In the genomic region with DNA sequence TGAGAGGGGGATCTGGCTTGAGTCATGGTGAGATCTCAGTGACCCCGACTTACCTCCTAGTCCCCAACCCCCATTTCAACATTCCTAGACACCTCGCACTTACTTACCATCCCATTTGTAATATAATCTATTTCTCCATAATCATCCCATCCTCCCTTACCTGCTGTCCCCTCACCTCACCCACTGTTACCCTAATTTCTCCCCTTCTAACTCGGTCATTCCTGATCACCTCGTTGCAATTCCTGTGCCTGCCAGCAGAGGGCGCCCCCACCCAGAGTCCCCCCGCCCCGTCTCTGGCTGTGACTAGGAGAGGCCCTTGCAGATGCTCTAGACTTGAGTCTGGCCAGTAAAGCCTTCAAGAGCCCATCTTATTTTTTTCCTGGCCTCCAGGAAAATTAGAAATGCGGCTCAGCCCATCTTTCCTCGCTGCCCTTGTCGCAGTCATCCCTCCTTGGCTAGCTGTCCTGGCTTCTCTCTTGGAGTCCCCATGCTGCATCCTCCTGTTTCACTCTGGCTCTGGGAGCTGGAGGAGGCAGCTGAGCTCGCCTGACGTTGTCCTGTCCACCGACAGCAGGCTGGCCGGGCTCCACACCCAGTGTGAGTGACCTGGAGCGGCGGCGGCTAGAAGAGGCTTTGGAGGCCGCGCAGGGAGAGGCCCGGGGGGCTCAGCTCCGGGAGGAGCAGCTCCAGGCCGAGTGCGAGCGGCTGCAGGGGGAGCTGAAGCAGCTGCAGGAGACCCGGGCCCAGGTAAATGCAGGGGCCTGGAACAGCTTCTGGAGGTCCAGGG, we compare ENCODE assay signal across 8 cellular contexts. TPM values are rescaled to one million over a fixed set of nuclear protein-coding genes. Genes with fewer than 3 reads are reported as not detected.
DNase-seq lines count a peak whose midpoint lies in the region; ATAC-seq and TF ChIP-seq lines count a peak whose summit lies in the region.

No MANE protein-coding gene starts in this region.

- peak overlapping the region; percentile 59 to 85 for H3K4me3 Mint-ChIP-seq in effector memory CD8-positive, alpha-beta T cell
- H3K4me3 Mint-ChIP-seq in stimulated activated naive B cell treated with anti-CD40 and anti-IgM and Interleukin-4, amounts not matched to agents 10 μg/mL and 1 μg/mL and 100 μg/mL, for 72 hours: no peak overlapping the region

- H3K27ac Mint-ChIP-seq in effector memory CD8-positive, alpha-beta T cell: peak overlapping the region; percentile 76 to 88
- no peak overlapping the region for H3K27ac Mint-ChIP-seq in stimulated activated naive B cell treated with anti-CD40 and anti-IgM and Interleukin-4, amounts not matched to agents 10 μg/mL and 1 μg/mL and 100 μg/mL, for 72 hours

- no peak overlapping the region for H3K4me3 ChIP-seq in GM12875 (ENCODE audit: low read depth, low read length)

- TF ChIP-seq CTCF in GM12875 (IDR thresholded peaks at IDR 0.05; ENCODE audit: borderline replicate concordance, insufficient read depth, low read depth, low read length): peak; percentile 87

- H3K4me1 Mint-ChIP-seq in effector memory CD8-positive, alpha-beta T cell (ENCODE audit: low read depth in 2 of 2): peaks cover 71 to 73% of the 10 kb centered on the region in 2 donors
- H3K4me1 Mint-ChIP-seq in stimulated activated naive B cell treated with anti-CD40 and anti-IgM and Interleukin-4, amounts not matched to agents 10 μg/mL and 1 μg/mL and 100 μg/mL, for 72 hours: peaks cover 46 to 56% of the 10 kb centered on the region in 2 donors

- H3K27me3 Mint-ChIP-seq in effector memory CD8-positive, alpha-beta T cell: no peaks in the 10 kb centered on the region
- H3K27me3 Mint-ChIP-seq in stimulated activated naive B cell treated with anti-CD40 and anti-IgM and Interleukin-4, amounts not matched to agents 10 μg/mL and 1 μg/mL and 100 μg/mL, for 72 hours: no peaks in the 10 kb centered on the region

- H3K36me3 Mint-ChIP-seq in effector memory CD8-positive, alpha-beta T cell (ENCODE audit: insufficient read depth): peaks cover 61% of the 10 kb centered on the region
- no peaks in the 10 kb centered on the region for H3K36me3 Mint-ChIP-seq in stimulated activated naive B cell treated with anti-CD40 and anti-IgM and Interleukin-4, amounts not matched to agents 10 μg/mL and 1 μg/mL and 100 μg/mL, for 72 hours

- ATAC-seq in effector memory CD8-positive, alpha-beta T cell (replicated peaks): peak; percentile 31
- ATAC-seq in stimulated activated naive B cell treated with anti-CD40 and anti-IgM and Interleukin-4, amounts not matched to agents 10 μg/mL and 1 μg/mL and 100 μg/mL, for 72 hours (replicated peaks): peak; percentile 49 to 51

- peak; percentile 45 for DNase-seq in A172 (ENCODE audit: low spot score)
- DNase-seq in NCI-H748 (lab: John Stamatoyannopoulos, UW; ENCODE audit: unreplicated experiment): peak; percentile 46
- DNase-seq in activated CD8-positive, alpha-beta memory T cell treated with anti-CD3 and anti-CD28 coated beads for 24 hours: peak; percentile 97
- peak; percentile 73 to 80 (median 74) for DNase-seq in effector memory CD8-positive, alpha-beta T cell
- peak; percentile 53 for DNase-seq in myocyte (ENCODE audit: low read depth)
- DNase-seq in stimulated activated naive B cell treated with anti-CD40 and anti-IgM and Interleukin-4, amounts not matched to agents 10 μg/mL and 1 μg/mL and 100 μg/mL, for 72 hours: no peak
- no peak for DNase-seq in GOT3 (lab: John Stamatoyannopoulos, UW)

- no peaks in the 10 kb centered on the region for H3K9me3 Mint-ChIP-seq in effector memory CD8-positive, alpha-beta T cell
- no peaks in the 10 kb centered on the region for H3K9me3 Mint-ChIP-seq in stimulated activated naive B cell treated with anti-CD40 and anti-IgM and Interleukin-4, amounts not matched to agents 10 μg/mL and 1 μg/mL and 100 μg/mL, for 72 hours

RNA-seq across cellular contexts. Expression of a gene that starts 5.0 kb away (rescaled TPM):
- total RNA-seq in A172 (2014; rRNA removed; shearing (Covaris generic)): 3.3 and 5.5 TPM in 2 replicates
- total RNA-seq in myocyte: 13.7 and 18.0 TPM in 2 replicates
- 14.2 TPM for polyA plus RNA-seq in myocyte (2012)

RNA-seq across cellular contexts. Expression of a gene that starts 34.1 kb away (rescaled TPM):
- total RNA-seq in A172 (2014; rRNA removed; shearing (Covaris generic)): not detected in 2 replicates
- total RNA-seq in myocyte: not detected in 2 replicates
- not detected for polyA plus RNA-seq in myocyte (2012)

RNA-seq across cellular contexts. Expression of a gene that starts 49.2 kb away (rescaled TPM):
- 360 and 467 TPM in 2 replicates for total RNA-seq in A172 (2014; rRNA removed; shearing (Covaris generic))
- 230 and 249 TPM in 2 replicates for total RNA-seq in myocyte
- polyA plus RNA-seq in myocyte (2012): 140 TPM

Comparison
In these comparisons a context has a peak if more than half of its experiments do, and no peak if none do; other contexts are left out.
1. DNase-seq: peak in A172 (single experiment), NCI-H748 (single experiment), activated CD8-positive, alpha-beta memory T cell treated with anti-CD3 and anti-CD28 coated beads for 24 hours (single experiment), effector memory CD8-positive, alpha-beta T cell (3 of 3) and myocyte (single experiment); none in stimulated activated naive B cell treated with anti-CD40 and anti-IgM and Interleukin-4, amounts not matched to agents 10 μg/mL and 1 μg/mL and 100 μg/mL, for 72 hours (single experiment) and GOT3 (single experiment).
2. H3K4me3 Mint-ChIP-seq: peak in effector memory CD8-positive, alpha-beta T cell (2 of 2); none in stimulated activated naive B cell treated with anti-CD40 and anti-IgM and Interleukin-4, amounts not matched to agents 10 μg/mL and 1 μg/mL and 100 μg/mL, for 72 hours (0 of 2).